Comparison of ENCODE assay signal across 1 cellular context in genomic region chr1:38046884-38047602, GRCh38.
TF ChIP-seq lines count a peak whose summit lies in the region.

No MANE protein-coding gene starts in this region.

TF ChIP-seq in K562, 482 proteins besides CTCF, POLR2A, EP300 and RAD21 (continued from another document and continues in another):
- TF ChIP-seq MBD2 (IDR thresholded peaks at IDR 0.05; ENCODE audit: borderline replicate concordance, low read depth): 0 out of 2 replicates have a peak, but pooled peaks have one; percentile 19
- TF ChIP-seq ZNF239 (CRISPR knock-in tag; IDR thresholded peaks at IDR 0.05): no peak
- no peak for TF ChIP-seq ZNF764 (CRISPR knock-in tag; IDR thresholded peaks at IDR 0.05; ENCODE audit: low read depth)
- no peak for TF ChIP-seq CBX5 (IDR thresholded peaks at IDR 0.05; ENCODE audit: borderline replicate concordance, low read depth)
- TF ChIP-seq TARDBP (IDR thresholded peaks at IDR 0.05): no peak
- TF ChIP-seq KDM1A (IDR thresholded peaks at IDR 0.05): no peak
- no peak for TF ChIP-seq HEY1 (CRISPR knock-in tag; IDR thresholded peaks at IDR 0.05; ENCODE audit: borderline replicate concordance)
- no peak for TF ChIP-seq ZNF274 (IDR thresholded peaks at IDR 0.05; ENCODE audit: borderline replicate concordance, low read depth, low read length)
- no peak for TF ChIP-seq ZNF717 (CRISPR knock-in tag; IDR thresholded peaks at IDR 0.05)
- TF ChIP-seq ZNF668 (CRISPR knock-in tag; IDR thresholded peaks at IDR 0.05): no peak
- TF ChIP-seq JUNB (CRISPR knock-in tag; conservative IDR thresholded peaks at IDR 0.05): no peak
- TF ChIP-seq ZNF644 (tag; IDR thresholded peaks at IDR 0.05; ENCODE audit: low read depth): no peak
- TF ChIP-seq ZC3H11A (IDR thresholded peaks at IDR 0.05; ENCODE audit: low read depth, low read length): no peak
- no peak for TF ChIP-seq HNRNPUL1 (IDR thresholded peaks at IDR 0.05; ENCODE audit: low read length)
- 0 out of 2 replicates have a peak, but pooled peaks have one; percentile 18 for TF ChIP-seq GABPB1 (CRISPR knock-in tag; IDR thresholded peaks at IDR 0.05)
- 0 out of 2 replicates have a peak, but pooled peaks have one; percentile 18 for TF ChIP-seq ETV5 (CRISPR knock-in tag; IDR thresholded peaks at IDR 0.05; ENCODE audit: low read depth)
- TF ChIP-seq GTF2F1 (IDR thresholded peaks at IDR 0.05; ENCODE audit: low read depth, low read length): no peak
- no peak for TF ChIP-seq ZNF431 (CRISPR knock-in tag; IDR thresholded peaks at IDR 0.05)
- no peak for TF ChIP-seq SAFB2 (IDR thresholded peaks at IDR 0.05; ENCODE audit: borderline replicate concordance, low read depth, low read length, severe bottlenecking)
- TF ChIP-seq TCF7 (IDR thresholded peaks at IDR 0.05; ENCODE audit: borderline replicate concordance): no peak
- no peak for TF ChIP-seq LCOR (CRISPR knock-in tag; IDR thresholded peaks at IDR 0.05)
- no peak for TF ChIP-seq ZNF134 (CRISPR knock-in tag; conservative IDR thresholded peaks at IDR 0.05)
- TF ChIP-seq MAZ (CRISPR knock-in tag; conservative IDR thresholded peaks at IDR 0.05 in 1 of 2, IDR thresholded peaks at IDR 0.05 in 1 of 2): peak; percentile 41 to 57; a peak in 2 of 4 replicates
- no peak for TF ChIP-seq RHOXF2B (CRISPR knock-in tag; conservative IDR thresholded peaks at IDR 0.05)
- TF ChIP-seq PRPF4 (IDR thresholded peaks at IDR 0.05; ENCODE audit: insufficient read depth, low read depth, low read length, poor library complexity, severe bottlenecking): no peak
- TF ChIP-seq, protein P1, sequence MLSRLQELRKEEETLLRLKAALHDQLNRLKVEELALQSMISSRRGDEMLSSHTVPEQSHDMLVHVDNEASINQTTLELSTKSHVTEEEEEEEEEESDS (CRISPR knock-in tag; IDR thresholded peaks at IDR 0.05): no peak
- TF ChIP-seq FOXM1 (IDR thresholded peaks at IDR 0.05; ENCODE audit: low read depth): no peak
- 0 out of 2 replicates have a peak, but pooled peaks have one; percentile 36 for TF ChIP-seq FOXM1 (CRISPR knock-in tag; IDR thresholded peaks at IDR 0.05; ENCODE audit: low read depth)
- TF ChIP-seq HNRNPL (IDR thresholded peaks at IDR 0.05; ENCODE audit: low read depth, low read length): 0 out of 2 replicates have a peak, but pooled peaks have one; percentile 31
- TF ChIP-seq, protein P2, sequence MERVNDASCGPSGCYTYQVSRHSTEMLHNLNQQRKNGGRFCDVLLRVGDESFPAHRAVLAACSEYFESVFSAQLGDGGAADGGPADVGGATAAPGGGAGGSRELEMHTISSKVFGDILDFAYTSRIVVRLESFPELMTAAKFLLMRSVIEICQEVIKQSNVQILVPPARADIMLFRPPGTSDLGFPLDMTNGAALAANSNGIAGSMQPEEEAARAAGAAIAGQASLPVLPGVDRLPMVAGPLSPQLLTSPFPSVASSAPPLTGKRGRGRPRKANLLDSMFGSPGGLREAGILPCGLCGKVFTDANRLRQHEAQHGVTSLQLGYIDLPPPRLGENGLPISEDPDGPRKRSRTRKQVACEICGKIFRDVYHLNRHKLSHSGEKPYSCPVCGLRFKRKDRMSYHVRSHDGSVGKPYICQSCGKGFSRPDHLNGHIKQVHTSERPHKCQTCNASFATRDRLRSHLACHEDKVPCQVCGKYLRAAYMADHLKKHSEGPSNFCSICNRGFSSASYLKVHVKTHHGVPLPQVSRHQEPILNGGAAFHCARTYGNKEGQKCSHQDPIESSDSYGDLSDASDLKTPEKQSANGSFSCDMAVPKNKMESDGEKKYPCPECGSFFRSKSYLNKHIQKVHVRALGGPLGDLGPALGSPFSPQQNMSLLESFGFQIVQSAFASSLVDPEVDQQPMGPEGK (CRISPR knock-in tag; IDR thresholded peaks at IDR 0.05; ENCODE audit: borderline replicate concordance): no peak
- no peak for TF ChIP-seq ATF6 (CRISPR knock-in tag; IDR thresholded peaks at IDR 0.05)
- TF ChIP-seq KLF13 (tag; IDR thresholded peaks at IDR 0.05; ENCODE audit: borderline replicate concordance, low read depth): no peak
- no peak for TF ChIP-seq RNF219 (CRISPR knock-in tag; IDR thresholded peaks at IDR 0.05)
- TF ChIP-seq ZNF445 (CRISPR knock-in tag; IDR thresholded peaks at IDR 0.05; ENCODE audit: low read depth): no peak
- TF ChIP-seq KLF10 (CRISPR knock-in tag; IDR thresholded peaks at IDR 0.05): no peak
- TF ChIP-seq ZBTB1 (CRISPR knock-in tag; IDR thresholded peaks at IDR 0.05; ENCODE audit: borderline replicate concordance, low read depth): 0 out of 2 replicates have a peak, but pooled peaks have one; percentile 17
- peak; percentile 23; the same call in 1 of the 2 replicates for TF ChIP-seq GABPA (tag; conservative IDR thresholded peaks at IDR 0.05; ENCODE audit: low read depth)
- TF ChIP-seq DNMT1 (IDR thresholded peaks at IDR 0.05): no peak
- no peak; the same call in 1 of the 2 replicates for TF ChIP-seq ZFX (CRISPR knock-in tag; IDR thresholded peaks at IDR 0.05)
- TF ChIP-seq NR3C1 (CRISPR knock-in tag; IDR thresholded peaks at IDR 0.05): no peak
- no peak for TF ChIP-seq ILK (tag; IDR thresholded peaks at IDR 0.05; ENCODE audit: borderline replicate concordance, low read depth)
- TF ChIP-seq, protein P3, sequence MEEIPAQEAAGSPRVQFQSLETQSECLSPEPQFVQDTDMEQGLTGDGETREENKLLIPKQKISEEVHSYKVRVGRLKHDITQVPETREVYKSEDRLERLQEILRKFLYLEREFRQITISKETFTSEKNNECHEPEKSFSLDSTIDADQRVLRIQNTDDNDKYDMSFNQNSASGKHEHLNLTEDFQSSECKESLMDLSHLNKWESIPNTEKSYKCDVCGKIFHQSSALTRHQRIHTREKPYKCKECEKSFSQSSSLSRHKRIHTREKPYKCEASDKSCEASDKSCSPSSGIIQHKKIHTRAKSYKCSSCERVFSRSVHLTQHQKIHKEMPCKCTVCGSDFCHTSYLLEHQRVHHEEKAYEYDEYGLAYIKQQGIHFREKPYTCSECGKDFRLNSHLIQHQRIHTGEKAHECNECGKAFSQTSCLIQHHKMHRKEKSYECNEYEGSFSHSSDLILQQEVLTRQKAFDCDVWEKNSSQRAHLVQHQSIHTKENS (CRISPR knock-in tag; IDR thresholded peaks at IDR 0.05): no peak
- peak in 1 of 2 experiments; percentile 43; a peak in 1 of 4 replicates for TF ChIP-seq TEAD1 (CRISPR knock-in tag; IDR thresholded peaks at IDR 0.05)
- TF ChIP-seq SAFB (IDR thresholded peaks at IDR 0.05; ENCODE audit: borderline replicate concordance, low read depth, low read length): peak; percentile 65
- peak; percentile 71 for TF ChIP-seq RBM25 (IDR thresholded peaks at IDR 0.05; ENCODE audit: low read depth, low read length, severe bottlenecking)
- peak; percentile 76 for TF ChIP-seq MGA (IDR thresholded peaks at IDR 0.05)
- TF ChIP-seq, protein P4, sequence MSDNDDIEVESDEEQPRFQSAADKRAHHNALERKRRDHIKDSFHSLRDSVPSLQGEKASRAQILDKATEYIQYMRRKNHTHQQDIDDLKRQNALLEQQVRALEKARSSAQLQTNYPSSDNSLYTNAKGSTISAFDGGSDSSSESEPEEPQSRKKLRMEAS (CRISPR knock-in tag; IDR thresholded peaks at IDR 0.05): peak; percentile 82
- no peak for TF ChIP-seq YY1 (IDR thresholded peaks at IDR 0.05; ENCODE audit: borderline replicate concordance in 1 of 3, control insufficient read depth in 1 of 3, extremely low read depth in 1 of 3, insufficient read depth in 3 of 3, insufficient read length in 1 of 3, insufficient replicate concordance in 2 of 3, low read depth in 1 of 3, low read length in 2 of 3)
- TF ChIP-seq PTBP1 (IDR thresholded peaks at IDR 0.05; ENCODE audit: low read depth, low read length): no peak
- no peak for TF ChIP-seq SREBF1 (IDR thresholded peaks at IDR 0.05; ENCODE audit: borderline replicate concordance, low read depth, low read length)
- TF ChIP-seq EP400 (IDR thresholded peaks at IDR 0.05): no peak
